ENCODE assay signal across 24 cellular contexts in genomic region chr3:158896729-158897128, GRCh38.
"Had no signal": no experiment of that assay in that cellular context is flagged by ENCODE, and none has a peak within 500 bp of the region (broad histone marks: within the 10 kb centered on the region; RNA-seq: fewer than 3 reads in every experiment).

No MANE protein-coding gene starts in this region.

- FAIRE-seq: endometrium had no signal

- H3K4me3 ChIP-seq: esophagus squamous epithelium, mucosa of descending colon, pancreas, right atrium auricular region, sigmoid colon, stomach, thyroid gland, vagina had no signal

- ATAC-seq: effector memory CD8-positive, alpha-beta T cell; mucosa of descending colon; natural killer cell treated with Interleukin-12 subunit alpha and Interleukin-12 subunit beta and Interleukin-15 and Interleukin-18, amount 100 ng/mL, for 72 hours; pancreas; stimulated activated effector memory CD8-positive, alpha-beta T cell treated with anti-CD3 and anti-CD28 coated beads, Interleukin-12 subunit alpha, Interleukin-12 subunit beta, amount 100 ng/mL, for 72 hours had no signal

- DNase-seq: cortex of kidney; effector memory CD8-positive, alpha-beta T cell; erythroblast; esophagus squamous epithelium; hypothalamus; immature natural killer cell; islet precursor cell; kidney glomerular epithelial cell; mesenchymal stem cell; mucosa of descending colon; naive B cell; pancreas; sigmoid colon; stimulated activated CD4-positive, alpha-beta T cell treated with anti-CD3 and anti-CD28 coated beads, Interleukin-2, amount 100 ng/mL, for 24 hours; stimulated activated CD4-positive, alpha-beta T cell treated with anti-CD3 and anti-CD28 coated beads, Interleukin-4, amount 100 ng/mL, for 24 hours; stimulated activated naive CD4-positive, alpha-beta T cell treated with Interleukin-2 at 50 U/mL for 16 hours; stomach; thyroid gland; trophoblast cell had no signal
